1 cellular context compared by ENCODE assay signal in genomic region chr20:51600016-51600420, GRCh38.
TF ChIP-seq lines count a peak whose summit lies in the region.

No MANE protein-coding gene starts in this region.

TF ChIP-seq in K562, 482 proteins besides CTCF, POLR2A, EP300 and RAD21 (continued from another document and continues in another):
- TF ChIP-seq NR0B1 (IDR thresholded peaks at IDR 0.05; ENCODE audit: partially characterized antibody) (no peak), FOXM1 (IDR thresholded peaks at IDR 0.05; ENCODE audit: low read depth) (no peak), FOXM1 (CRISPR knock-in tag; IDR thresholded peaks at IDR 0.05; ENCODE audit: low read depth) (no peak), STAT5A (IDR thresholded peaks at IDR 0.05; ENCODE audit: borderline replicate concordance, low read length) (0 out of 2 replicates have a peak, but pooled peaks have one; percentile 38), MLX (CRISPR knock-in tag; conservative IDR thresholded peaks at IDR 0.05) (no peak), ZNF695 (CRISPR knock-in tag; IDR thresholded peaks at IDR 0.05) (no peak), EWSR1 (IDR thresholded peaks at IDR 0.05; ENCODE audit: borderline replicate concordance, low read depth, partially characterized antibody) (no peak), MAX (CRISPR knock-in tag; IDR thresholded peaks at IDR 0.05) (no peak), ZKSCAN3 (CRISPR knock-in tag; IDR thresholded peaks at IDR 0.05) (no peak), IRF9 (tag; IDR thresholded peaks at IDR 0.05) (no peak), GATA2 (CRISPR knock-in tag; IDR thresholded peaks at IDR 0.05) (peak; percentile 67; the same call in 1 of the 2 replicates), SAFB (IDR thresholded peaks at IDR 0.05; ENCODE audit: borderline replicate concordance, low read depth, low read length) (no peak), MEIS2 (IDR thresholded peaks at IDR 0.05; ENCODE audit: partially characterized antibody) (peak; percentile 53), RNF2 (IDR thresholded peaks at IDR 0.05) (0 out of 2 replicates have a peak, but pooled peaks have one; percentile 30), SMARCE1 (IDR thresholded peaks at IDR 0.05) (peak; percentile 27; the same call in 1 of the 2 replicates), GMEB1 (CRISPR knock-in tag; IDR thresholded peaks at IDR 0.05) (no peak), NFATC3 (IDR thresholded peaks at IDR 0.05) (0 out of 2 replicates have a peak, but pooled peaks have one; percentile 74), FOXA3 (CRISPR knock-in tag; conservative IDR thresholded peaks at IDR 0.05 in 1 of 2, IDR thresholded peaks at IDR 0.05 in 1 of 2) (peak in 1 of 2 experiments; percentile 44; a peak in 1 of 4 replicates), RREB1 (CRISPR knock-in tag; IDR thresholded peaks at IDR 0.05) (no peak), ARID1B (IDR thresholded peaks at IDR 0.05) (peak; percentile 86), SIN3B (IDR thresholded peaks at IDR 0.05; ENCODE audit: low read depth) (no peak), LCOR (CRISPR knock-in tag; IDR thresholded peaks at IDR 0.05) (peak; percentile 70), TARDBP (IDR thresholded peaks at IDR 0.05) (no peak), ZNF436 (CRISPR knock-in tag; IDR thresholded peaks at IDR 0.05) (no peak), DDX20 (tag; IDR thresholded peaks at IDR 0.05; ENCODE audit: low read depth) (no peak), ZNF696 (CRISPR knock-in tag; conservative IDR thresholded peaks at IDR 0.05) (no peak), ZNF512 (tag; IDR thresholded peaks at IDR 0.05) (no peak), HOXB6 (CRISPR knock-in tag; IDR thresholded peaks at IDR 0.05; ENCODE audit: borderline replicate concordance) (no peak), ZNF282 (CRISPR knock-in tag; IDR thresholded peaks at IDR 0.05) (no peak), ETV6 (IDR thresholded peaks at IDR 0.05; ENCODE audit: borderline replicate concordance in 1 of 2, low read depth in 2 of 2, low read length in 1 of 2) (peak in 1 of 2 experiments; percentile 21; a peak in 1 of 4 replicates), ETV6 (CRISPR knock-in tag; IDR thresholded peaks at IDR 0.05; ENCODE audit: borderline replicate concordance) (no peak), NKRF (IDR thresholded peaks at IDR 0.05; ENCODE audit: borderline replicate concordance) (no peak), TCF7L2 (IDR thresholded peaks at IDR 0.05; ENCODE audit: low read depth, low read length) (no peak), BRCA1 (IDR thresholded peaks at IDR 0.05) (no peak), BRCA1 (CRISPR knock-in tag; IDR thresholded peaks at IDR 0.05) (no peak), ID3 (CRISPR knock-in tag; IDR thresholded peaks at IDR 0.05) (no peak), ID3 (tag; IDR thresholded peaks at IDR 0.05) (peak; percentile 92), NR2F6 (CRISPR knock-in tag; IDR thresholded peaks at IDR 0.05) (no peak), KLF10 (CRISPR knock-in tag; IDR thresholded peaks at IDR 0.05) (no peak), PATZ1 (CRISPR knock-in tag; IDR thresholded peaks at IDR 0.05; ENCODE audit: borderline replicate concordance) (no peak), SAFB2 (IDR thresholded peaks at IDR 0.05; ENCODE audit: borderline replicate concordance, low read depth, low read length, severe bottlenecking) (no peak)
